1 cellular context compared by ENCODE assay signal in the genomic region with DNA sequence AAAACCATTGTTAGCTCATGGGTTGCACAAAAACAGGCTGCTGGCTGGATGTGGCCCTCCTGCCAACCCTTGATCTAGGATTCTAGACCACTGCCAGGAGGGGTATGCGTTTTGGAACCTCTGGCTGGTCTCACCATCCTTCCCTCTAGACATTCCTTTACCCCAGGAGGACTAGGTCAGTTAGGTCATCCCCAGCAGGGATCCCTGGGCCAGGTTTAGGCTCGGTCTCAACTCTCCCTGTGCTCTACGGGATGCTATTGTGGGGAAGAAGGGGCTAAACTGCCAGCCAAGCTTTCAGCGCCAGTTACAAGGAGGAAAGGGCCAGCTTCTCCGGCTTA.
TF ChIP-seq lines count a peak whose summit lies in the region.

No MANE protein-coding gene starts in this region.

TF ChIP-seq in SK-N-SH treated with all-trans-retinoic acid at 6 μM for 48 hours, 23 proteins besides CTCF, POLR2A, EP300 and RAD21 (continued from another document):
- TF ChIP-seq, protein P1, sequence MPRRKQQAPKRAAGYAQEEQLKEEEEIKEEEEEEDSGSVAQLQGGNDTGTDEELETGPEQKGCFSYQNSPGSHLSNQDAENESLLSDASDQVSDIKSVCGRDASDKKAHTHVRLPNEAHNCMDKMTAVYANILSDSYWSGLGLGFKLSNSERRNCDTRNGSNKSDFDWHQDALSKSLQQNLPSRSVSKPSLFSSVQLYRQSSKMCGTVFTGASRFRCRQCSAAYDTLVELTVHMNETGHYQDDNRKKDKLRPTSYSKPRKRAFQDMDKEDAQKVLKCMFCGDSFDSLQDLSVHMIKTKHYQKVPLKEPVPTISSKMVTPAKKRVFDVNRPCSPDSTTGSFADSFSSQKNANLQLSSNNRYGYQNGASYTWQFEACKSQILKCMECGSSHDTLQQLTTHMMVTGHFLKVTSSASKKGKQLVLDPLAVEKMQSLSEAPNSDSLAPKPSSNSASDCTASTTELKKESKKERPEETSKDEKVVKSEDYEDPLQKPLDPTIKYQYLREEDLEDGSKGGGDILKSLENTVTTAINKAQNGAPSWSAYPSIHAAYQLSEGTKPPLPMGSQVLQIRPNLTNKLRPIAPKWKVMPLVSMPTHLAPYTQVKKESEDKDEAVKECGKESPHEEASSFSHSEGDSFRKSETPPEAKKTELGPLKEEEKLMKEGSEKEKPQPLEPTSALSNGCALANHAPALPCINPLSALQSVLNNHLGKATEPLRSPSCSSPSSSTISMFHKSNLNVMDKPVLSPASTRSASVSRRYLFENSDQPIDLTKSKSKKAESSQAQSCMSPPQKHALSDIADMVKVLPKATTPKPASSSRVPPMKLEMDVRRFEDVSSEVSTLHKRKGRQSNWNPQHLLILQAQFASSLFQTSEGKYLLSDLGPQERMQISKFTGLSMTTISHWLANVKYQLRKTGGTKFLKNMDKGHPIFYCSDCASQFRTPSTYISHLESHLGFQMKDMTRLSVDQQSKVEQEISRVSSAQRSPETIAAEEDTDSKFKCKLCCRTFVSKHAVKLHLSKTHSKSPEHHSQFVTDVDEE (CRISPR knock-in tag; IDR thresholded peaks at IDR 0.05): no peak
- TF ChIP-seq ZC3H10 (CRISPR knock-in tag; IDR thresholded peaks at IDR 0.05): no peak
